Comparison of ENCODE assay signal across 36 cellular contexts in the genomic region with DNA sequence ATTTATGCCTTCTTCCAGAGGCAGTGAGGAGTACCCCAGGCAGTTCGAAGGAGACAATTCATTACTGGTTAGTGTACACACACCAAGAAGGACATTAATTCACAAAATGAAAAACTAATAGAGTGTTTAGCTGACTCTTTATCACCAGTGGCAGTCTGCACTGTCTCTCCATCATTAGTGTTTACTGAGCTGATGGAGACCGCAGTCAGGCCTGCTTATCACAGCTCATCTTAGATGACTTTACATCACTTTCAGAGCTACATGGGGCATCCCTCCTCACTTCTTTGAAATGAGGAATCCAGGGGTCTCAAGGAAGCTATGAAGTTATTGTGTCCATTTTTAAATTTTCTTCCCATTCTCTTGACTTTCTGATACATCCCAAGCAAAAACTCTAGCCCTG.
"Had no signal": no experiment of that assay in that cellular context is flagged by ENCODE, and none has a peak within 500 bp of the region (broad histone marks: within the 10 kb centered on the region; RNA-seq: fewer than 3 reads in every experiment).

No MANE protein-coding gene starts in this region.

- DNase-seq: Karpas-422, Kasumi-1, MG63, MM.1S, MV-4-11, NCI-H1048, NCI-H1092, NCI-H1092 treated with DMSO at 0.1 percent for 48 hours, NCI-H1105, NCI-H1105 treated with DMSO at 0.1 percent for 48 hours, NCI-H1417, NCI-H1417 treated with DMSO at 0.1 percent for 48 hours, NCI-H1436, NCI-H1436 treated with DMSO at 0.1 percent for 48 hours, NCI-H146, NCI-H1694, NCI-H1694 treated with DMSO at 0.1 percent for 48 hours, NCI-H187, NCI-H187 treated with DMSO at 0.1 percent for 48 hours, NCI-H1930, NCI-H2029, NCI-H2029 treated with DMSO at 0.1 percent for 48 hours, NCI-H2081, NCI-H2081 treated with DMSO at 0.1 percent for 48 hours, NCI-H2107, NCI-H2171, NCI-H2171 treated with DMSO at 0.1 percent for 48 hours, NCI-H2227 treated with DMSO at 0.1 percent for 48 hours, NCI-H226, NCI-H345, NCI-H446, NCI-H446 treated with DMSO at 0.1 percent for 48 hours, NCI-H510A, NCI-H510A treated with DMSO at 0.1 percent for 48 hours, NCI-H524, NCI-H524 treated with DMSO at 0.1 percent for 48 hours had no signal

- H3K4me3 ChIP-seq: MG63 had no signal

- H3K27me3 ChIP-seq: MG63 had no signal

- H3K36me3 ChIP-seq: MG63 had no signal

- H3K9me3 ChIP-seq: MG63 had no signal
